Comparison of ENCODE assay signal across 11 cellular contexts in genomic region chr1:154714638-154715037, GRCh38.
DNase-seq lines count a peak whose midpoint lies in the region; ATAC-seq and TF ChIP-seq lines count a peak whose summit lies in the region.
"Had no signal": no experiment of that assay in that cellular context is flagged by ENCODE, and none has a peak within 500 bp of the region (broad histone marks: within the 10 kb centered on the region; RNA-seq: fewer than 3 reads in every experiment).

No MANE protein-coding gene starts in this region.

- no peaks in the 10 kb centered on the region for H3F3A ChIP-seq in PC-3 (ENCODE audit: low read length, unreplicated experiment)

- no peaks in the 10 kb centered on the region for H3K36me3 ChIP-seq in PC-3 (ENCODE audit: low read depth, low read length)
- no peaks in the 10 kb centered on the region for H3K36me3 ChIP-seq in fibroblast of lung (ENCODE audit: control insufficient read depth, insufficient read depth, low read length)
- H3K36me3 ChIP-seq in testis (ENCODE audit: low read depth, missing control alignments), result no peaks in the 10 kb centered on the region

- peaks cover 15% of the 10 kb centered on the region for H3K4me1 Mint-ChIP-seq in activated naive CD4-positive, alpha-beta T cell treated with anti-CD3 and anti-CD28 coated beads, Interleukin-2, amount 50 U/mL, for 24 hours

- H3K4me3 Mint-ChIP-seq in activated naive CD4-positive, alpha-beta T cell treated with anti-CD3 and anti-CD28 coated beads, Interleukin-2, amount 50 U/mL, for 24 hours, result no peak overlapping the region
- H3K4me3 Mint-ChIP-seq: activated CD4-positive, alpha-beta memory T cell treated with anti-CD3 and anti-CD28 coated beads for 36 hours; CD8-positive, alpha-beta memory T cell had no signal

- H3K27ac ChIP-seq in PC-3 (ENCODE audit: low read length), result no peak overlapping the region
- no peak overlapping the region for H3K27ac ChIP-seq in fibroblast of lung (ENCODE audit: insufficient read depth, low read length)
- H3K27ac ChIP-seq in testis, result no peak overlapping the region

- no peak for TF ChIP-seq POLR2A in testis (IDR thresholded peaks at IDR 0.05)

- 56 to 74% methylated on average over 3 of the region's 3 CpGs for WGBS in testis, 2 donors

- H3K4me3 ChIP-seq in PC-3 (ENCODE audit: low read length) (no peak overlapping the region), fibroblast of lung (replicated peaks in 1 of 4; ENCODE audit: control extremely low read depth in 1 of 4, insufficient read depth in 1 of 4, low read depth in 3 of 4, low read length in 4 of 4) (no peak overlapping the region), testis (no peak overlapping the region)

- no peaks in the 10 kb centered on the region for H3K79me2 ChIP-seq in PC-3 (ENCODE audit: low read length)
- no peaks in the 10 kb centered on the region for H3K79me2 ChIP-seq in fibroblast of lung (ENCODE audit: control insufficient read depth, insufficient read depth, low read length)

- POLR2A ChIA-PET in PC-3 (lab: Charles Lee; ENCODE audit: unreplicated experiment), result no interaction called here

- H3K27me3 Mint-ChIP-seq in activated naive CD4-positive, alpha-beta T cell treated with anti-CD3 and anti-CD28 coated beads, Interleukin-2, amount 50 U/mL, for 24 hours, result no peaks in the 10 kb centered on the region
- H3K27me3 Mint-ChIP-seq: activated CD4-positive, alpha-beta memory T cell treated with anti-CD3 and anti-CD28 coated beads for 36 hours had no signal

- peak overlapping the region; percentile 35 for H3K27ac Mint-ChIP-seq in activated naive CD4-positive, alpha-beta T cell treated with anti-CD3 and anti-CD28 coated beads, Interleukin-2, amount 50 U/mL, for 24 hours
- H3K27ac Mint-ChIP-seq: activated CD4-positive, alpha-beta memory T cell treated with anti-CD3 and anti-CD28 coated beads for 36 hours had no signal

- no peaks in the 10 kb centered on the region for H3K9me3 ChIP-seq in PC-3 (ENCODE audit: low read length)
- H3K9me3 ChIP-seq in fibroblast of lung (ENCODE audit: control insufficient read depth, insufficient read depth, low read depth, low read length), result no peaks in the 10 kb centered on the region
- no peaks in the 10 kb centered on the region for H3K9me3 ChIP-seq in testis

- no peak overlapping the region for H3K4me2 ChIP-seq in PC-3 (ENCODE audit: low read length)
- H3K4me2 ChIP-seq in fibroblast of lung (ENCODE audit: extremely low read depth, insufficient read depth, low read length), result no peak overlapping the region

- CTCF ChIA-PET in PC-3 (lab: Charles Lee), result no interaction called here

- no peaks in the 10 kb centered on the region for H3K9me3 Mint-ChIP-seq in activated naive CD4-positive, alpha-beta T cell treated with anti-CD3 and anti-CD28 coated beads, Interleukin-2, amount 50 U/mL, for 24 hours
- H3K9me3 Mint-ChIP-seq: activated CD4-positive, alpha-beta memory T cell treated with anti-CD3 and anti-CD28 coated beads for 36 hours; CD8-positive, alpha-beta memory T cell had no signal

- no peaks in the 10 kb centered on the region for H3K4me1 ChIP-seq in PC-3 (ENCODE audit: insufficient read depth, low read length)
- no peaks in the 10 kb centered on the region for H3K4me1 ChIP-seq in fibroblast of lung (ENCODE audit: control insufficient read depth, extremely low read depth, insufficient read depth, low read length)
- no peaks in the 10 kb centered on the region for H3K4me1 ChIP-seq in testis

- no peak overlapping the region for H3K9ac ChIP-seq in PC-3 (ENCODE audit: low read length)
- H3K9ac ChIP-seq in fibroblast of lung (ENCODE audit: insufficient read depth, low read length), result no peak overlapping the region

- BruUV-seq in PC-3 (replicated peaks; lab: Mats Ljungman, UMichigan), result no TSS peak

- no peaks in the 10 kb centered on the region for H3K36me3 Mint-ChIP-seq in activated naive CD4-positive, alpha-beta T cell treated with anti-CD3 and anti-CD28 coated beads, Interleukin-2, amount 50 U/mL, for 24 hours
- H3K36me3 Mint-ChIP-seq: activated CD4-positive, alpha-beta memory T cell treated with anti-CD3 and anti-CD28 coated beads for 36 hours; CD8-positive, alpha-beta memory T cell had no signal

- H3K9me2 ChIP-seq in PC-3 (replicated peaks; ENCODE audit: low read length), result no peaks in the 10 kb centered on the region

- H2AFZ ChIP-seq in PC-3 (ENCODE audit: low read length) (no peak overlapping the region), fibroblast of lung (ENCODE audit: low read length) (no peak overlapping the region)

- TF ChIP-seq CTCF in PC-3 (conservative IDR thresholded peaks at IDR 0.05; ENCODE audit: low read depth, low read length) (no peak), fibroblast of lung (conservative IDR thresholded peaks at IDR 0.05 in 1 of 2, IDR thresholded peaks at IDR 0.05 in 1 of 2; ENCODE audit: low read depth in 1 of 2, low read length in 2 of 2) (no peak), testis (IDR thresholded peaks at IDR 0.05) (no peak)

- peaks cover 9% of the 10 kb centered on the region; the same call in 1 of the 2 replicates for H3K27me3 ChIP-seq in PC-3 (ENCODE audit: low read length)
- peaks cover 5% of the 10 kb centered on the region for H3K27me3 ChIP-seq in fibroblast of lung (ENCODE audit: control insufficient read depth, insufficient read depth, low read length)
- H3K27me3 ChIP-seq in testis, result no peaks in the 10 kb centered on the region

- DNase-seq in activated naive CD4-positive, alpha-beta T cell (lab: John Stamatoyannopoulos, UW), result no peak
- DNase-seq in PC-3, result peak; percentile 32
- DNase-seq in fibroblast of lung (ENCODE audit: low read depth in 2 of 2), result peak; percentile 21 to 23
- peak; percentile 28 for DNase-seq in testis
- DNase-seq in GM19238 (ENCODE audit: insufficient read length, low spot score), result no peak
- no peak for DNase-seq in NCI-H2081 treated with DMSO at 0.1 percent for 48 hours (lab: John Stamatoyannopoulos, UW)
- DNase-seq: activated CD4-positive, alpha-beta memory T cell treated with anti-CD3 and anti-CD28 coated beads for 36 hours; posterior cingulate gyrus had no signal

- H4K20me1 ChIP-seq in PC-3 (ENCODE audit: low read length) (no peaks in the 10 kb centered on the region), fibroblast of lung (ENCODE audit: control insufficient read depth, extremely low read depth, insufficient read depth, low read length) (no peaks in the 10 kb centered on the region)

- intact Hi-C loops in PC-3 (cut with micrococcal nuclease) (no loop called here), testis (cut with DNase I; ENCODE audit: low total_unique reads) (no loop called here)

- ATAC-seq in PC-3, result peak; percentile 38; the same call in 1 of the 2 replicates
- ATAC-seq in HG02973 (IDR thresholded peaks at IDR 0.05; ENCODE audit: unreplicated experiment), result no peak

Comparison
In these comparisons a context has a peak if more than half of its experiments do, and no peak if none do; other contexts are left out.
1. DNase-seq: peak in PC-3 (single experiment), fibroblast of lung (2 of 2) and testis (single experiment); none in activated naive CD4-positive, alpha-beta T cell (0 of 4), GM19238 (single experiment) and NCI-H2081 treated with DMSO at 0.1 percent for 48 hours (single experiment).